Comparison of ENCODE assay signal across 1 cellular context in genomic region chr1:209647212-209647611, GRCh38.
TF ChIP-seq lines count a peak whose summit lies in the region.

No MANE protein-coding gene starts in this region.

TF ChIP-seq in K562, 482 proteins besides CTCF, POLR2A, EP300 and RAD21 (continues in another document):
- TF ChIP-seq RBM14 (IDR thresholded peaks at IDR 0.05; ENCODE audit: borderline replicate concordance, insufficient read depth, low read depth, low read length) (no peak), DPF2 (IDR thresholded peaks at IDR 0.05) (peak; percentile 55; the same call in 1 of the 2 replicates), ZNF184 (CRISPR knock-in tag; IDR thresholded peaks at IDR 0.05) (no peak), E2F6 (IDR thresholded peaks at IDR 0.05; ENCODE audit: borderline replicate concordance in 1 of 2, extremely low read depth in 1 of 2, insufficient read depth in 1 of 2, insufficient read length in 1 of 2, low read depth in 1 of 2, low read length in 1 of 2, poor library complexity in 1 of 2, severe bottlenecking in 1 of 2) (no peak), KLF13 (tag; IDR thresholded peaks at IDR 0.05; ENCODE audit: borderline replicate concordance, low read depth) (no peak), KLF1 (tag; IDR thresholded peaks at IDR 0.05) (no peak), TCFL5 (CRISPR knock-in tag; conservative IDR thresholded peaks at IDR 0.05) (no peak), ZNF212 (CRISPR knock-in tag; IDR thresholded peaks at IDR 0.05) (no peak), ATF7 (IDR thresholded peaks at IDR 0.05) (0 out of 2 replicates have a peak, but pooled peaks have one; percentile 13), ZBTB1 (CRISPR knock-in tag; IDR thresholded peaks at IDR 0.05; ENCODE audit: borderline replicate concordance, low read depth) (no peak), HOXB6 (CRISPR knock-in tag; IDR thresholded peaks at IDR 0.05; ENCODE audit: borderline replicate concordance) (no peak), CREB3 (tag; conservative IDR thresholded peaks at IDR 0.05; ENCODE audit: low read depth) (no peak), KDM2B (CRISPR knock-in tag; IDR thresholded peaks at IDR 0.05) (no peak), CXXC5 (CRISPR knock-in tag; IDR thresholded peaks at IDR 0.05) (no peak), PCBP1 (IDR thresholded peaks at IDR 0.05; ENCODE audit: low read depth, low read length, poor library complexity, severe bottlenecking) (no peak), MAFK (IDR thresholded peaks at IDR 0.05; ENCODE audit: low read length) (peak; percentile 69), PPARD (CRISPR knock-in tag; IDR thresholded peaks at IDR 0.05) (no peak), ZC3H8 (IDR thresholded peaks at IDR 0.05) (no peak), ZNF586 (CRISPR knock-in tag; conservative IDR thresholded peaks at IDR 0.05) (no peak), ZBTB34 (CRISPR knock-in tag; IDR thresholded peaks at IDR 0.05) (no peak), MCM5 (IDR thresholded peaks at IDR 0.05; ENCODE audit: low read depth) (no peak), BRCA1 (IDR thresholded peaks at IDR 0.05) (no peak), BRCA1 (CRISPR knock-in tag; IDR thresholded peaks at IDR 0.05) (no peak), SREBF1 (IDR thresholded peaks at IDR 0.05; ENCODE audit: borderline replicate concordance, low read depth, low read length) (no peak), HMG20A (CRISPR knock-in tag; conservative IDR thresholded peaks at IDR 0.05) (no peak), CHD4 (IDR thresholded peaks at IDR 0.05; ENCODE audit: insufficient read depth, insufficient replicate concordance, low read depth, low read length, poor library complexity, severe bottlenecking) (no peak), ZZZ3 (IDR thresholded peaks at IDR 0.05) (no peak), TAL1 (IDR thresholded peaks at IDR 0.05) (no peak), HDAC3 (IDR thresholded peaks at IDR 0.05; ENCODE audit: borderline replicate concordance, partially characterized antibody) (no peak), XRCC3 (IDR thresholded peaks at IDR 0.05) (no peak), ELF1 (tag; IDR thresholded peaks at IDR 0.05) (no peak), TFAM (CRISPR knock-in tag; conservative IDR thresholded peaks at IDR 0.05) (no peak), ZNF511 (CRISPR knock-in tag; IDR thresholded peaks at IDR 0.05) (no peak), KAT2B (IDR thresholded peaks at IDR 0.05; ENCODE audit: low read depth, low read length) (no peak), ZNF561 (CRISPR knock-in tag; conservative IDR thresholded peaks at IDR 0.05) (no peak), ZNF316 (IDR thresholded peaks at IDR 0.05) (peak; percentile 90), ETV1 (tag; conservative IDR thresholded peaks at IDR 0.05; ENCODE audit: low read depth) (no peak), USF2 (CRISPR knock-in tag; IDR thresholded peaks at IDR 0.05) (no peak), RBM17 (IDR thresholded peaks at IDR 0.05; ENCODE audit: borderline replicate concordance, low read depth, low read length) (no peak), MAFG (tag; conservative IDR thresholded peaks at IDR 0.05) (peak; percentile 77), SNIP1 (IDR thresholded peaks at IDR 0.05; ENCODE audit: low read depth) (no peak), NR2C1 (IDR thresholded peaks at IDR 0.05) (no peak), NR2C1 (tag; IDR thresholded peaks at IDR 0.05) (peak; percentile 11; the same call in 1 of the 2 replicates), MTF1 (CRISPR knock-in tag; IDR thresholded peaks at IDR 0.05; ENCODE audit: borderline replicate concordance) (no peak), SMARCA4 (IDR thresholded peaks at IDR 0.05) (peak; percentile 34; the same call in 1 of the 2 replicates), IRF2 (CRISPR knock-in tag; IDR thresholded peaks at IDR 0.05) (no peak), MEF2A (IDR thresholded peaks at IDR 0.05; ENCODE audit: control insufficient read depth, low read depth, low read length) (no peak), ZNF655 (CRISPR knock-in tag; IDR thresholded peaks at IDR 0.05) (no peak), ELF2 (CRISPR knock-in tag; IDR thresholded peaks at IDR 0.05) (no peak), NR3C1 (CRISPR knock-in tag; IDR thresholded peaks at IDR 0.05) (no peak), ZNF197 (CRISPR knock-in tag; IDR thresholded peaks at IDR 0.05; ENCODE audit: low read depth) (no peak), C11orf30 (IDR thresholded peaks at IDR 0.05; ENCODE audit: low read depth) (peak; percentile 89), FOXO4 (CRISPR knock-in tag; IDR thresholded peaks at IDR 0.05) (no peak), ADNP (tag; IDR thresholded peaks at IDR 0.05) (no peak), NFIX (CRISPR knock-in tag; IDR thresholded peaks at IDR 0.05; ENCODE audit: low read depth) (no peak), CBFA2T3 (IDR thresholded peaks at IDR 0.05) (0 out of 2 replicates have a peak, but pooled peaks have one; percentile 2)
- TF ChIP-seq, protein P1, sequence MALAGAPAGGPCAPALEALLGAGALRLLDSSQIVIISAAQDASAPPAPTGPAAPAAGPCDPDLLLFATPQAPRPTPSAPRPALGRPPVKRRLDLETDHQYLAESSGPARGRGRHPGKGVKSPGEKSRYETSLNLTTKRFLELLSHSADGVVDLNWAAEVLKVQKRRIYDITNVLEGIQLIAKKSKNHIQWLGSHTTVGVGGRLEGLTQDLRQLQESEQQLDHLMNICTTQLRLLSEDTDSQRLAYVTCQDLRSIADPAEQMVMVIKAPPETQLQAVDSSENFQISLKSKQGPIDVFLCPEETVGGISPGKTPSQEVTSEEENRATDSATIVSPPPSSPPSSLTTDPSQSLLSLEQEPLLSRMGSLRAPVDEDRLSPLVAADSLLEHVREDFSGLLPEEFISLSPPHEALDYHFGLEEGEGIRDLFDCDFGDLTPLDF (CRISPR knock-in tag; IDR thresholded peaks at IDR 0.05): no peak
- TF ChIP-seq, protein P2, sequence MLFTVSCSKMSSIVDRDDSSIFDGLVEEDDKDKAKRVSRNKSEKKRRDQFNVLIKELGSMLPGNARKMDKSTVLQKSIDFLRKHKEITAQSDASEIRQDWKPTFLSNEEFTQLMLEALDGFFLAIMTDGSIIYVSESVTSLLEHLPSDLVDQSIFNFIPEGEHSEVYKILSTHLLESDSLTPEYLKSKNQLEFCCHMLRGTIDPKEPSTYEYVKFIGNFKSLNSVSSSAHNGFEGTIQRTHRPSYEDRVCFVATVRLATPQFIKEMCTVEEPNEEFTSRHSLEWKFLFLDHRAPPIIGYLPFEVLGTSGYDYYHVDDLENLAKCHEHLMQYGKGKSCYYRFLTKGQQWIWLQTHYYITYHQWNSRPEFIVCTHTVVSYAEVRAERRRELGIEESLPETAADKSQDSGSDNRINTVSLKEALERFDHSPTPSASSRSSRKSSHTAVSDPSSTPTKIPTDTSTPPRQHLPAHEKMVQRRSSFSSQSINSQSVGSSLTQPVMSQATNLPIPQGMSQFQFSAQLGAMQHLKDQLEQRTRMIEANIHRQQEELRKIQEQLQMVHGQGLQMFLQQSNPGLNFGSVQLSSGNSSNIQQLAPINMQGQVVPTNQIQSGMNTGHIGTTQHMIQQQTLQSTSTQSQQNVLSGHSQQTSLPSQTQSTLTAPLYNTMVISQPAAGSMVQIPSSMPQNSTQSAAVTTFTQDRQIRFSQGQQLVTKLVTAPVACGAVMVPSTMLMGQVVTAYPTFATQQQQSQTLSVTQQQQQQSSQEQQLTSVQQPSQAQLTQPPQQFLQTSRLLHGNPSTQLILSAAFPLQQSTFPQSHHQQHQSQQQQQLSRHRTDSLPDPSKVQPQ (CRISPR knock-in tag; IDR thresholded peaks at IDR 0.05; ENCODE audit: borderline replicate concordance): no peak
- TF ChIP-seq, protein P3, sequence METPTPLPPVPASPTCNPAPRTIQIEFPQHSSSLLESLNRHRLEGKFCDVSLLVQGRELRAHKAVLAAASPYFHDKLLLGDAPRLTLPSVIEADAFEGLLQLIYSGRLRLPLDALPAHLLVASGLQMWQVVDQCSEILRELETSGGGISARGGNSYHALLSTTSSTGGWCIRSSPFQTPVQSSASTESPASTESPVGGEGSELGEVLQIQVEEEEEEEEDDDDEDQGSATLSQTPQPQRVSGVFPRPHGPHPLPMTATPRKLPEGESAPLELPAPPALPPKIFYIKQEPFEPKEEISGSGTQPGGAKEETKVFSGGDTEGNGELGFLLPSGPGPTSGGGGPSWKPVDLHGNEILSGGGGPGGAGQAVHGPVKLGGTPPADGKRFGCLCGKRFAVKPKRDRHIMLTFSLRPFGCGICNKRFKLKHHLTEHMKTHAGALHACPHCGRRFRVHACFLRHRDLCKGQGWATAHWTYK (CRISPR knock-in tag; IDR thresholded peaks at IDR 0.05): no peak
- TF ChIP-seq, protein P4, sequence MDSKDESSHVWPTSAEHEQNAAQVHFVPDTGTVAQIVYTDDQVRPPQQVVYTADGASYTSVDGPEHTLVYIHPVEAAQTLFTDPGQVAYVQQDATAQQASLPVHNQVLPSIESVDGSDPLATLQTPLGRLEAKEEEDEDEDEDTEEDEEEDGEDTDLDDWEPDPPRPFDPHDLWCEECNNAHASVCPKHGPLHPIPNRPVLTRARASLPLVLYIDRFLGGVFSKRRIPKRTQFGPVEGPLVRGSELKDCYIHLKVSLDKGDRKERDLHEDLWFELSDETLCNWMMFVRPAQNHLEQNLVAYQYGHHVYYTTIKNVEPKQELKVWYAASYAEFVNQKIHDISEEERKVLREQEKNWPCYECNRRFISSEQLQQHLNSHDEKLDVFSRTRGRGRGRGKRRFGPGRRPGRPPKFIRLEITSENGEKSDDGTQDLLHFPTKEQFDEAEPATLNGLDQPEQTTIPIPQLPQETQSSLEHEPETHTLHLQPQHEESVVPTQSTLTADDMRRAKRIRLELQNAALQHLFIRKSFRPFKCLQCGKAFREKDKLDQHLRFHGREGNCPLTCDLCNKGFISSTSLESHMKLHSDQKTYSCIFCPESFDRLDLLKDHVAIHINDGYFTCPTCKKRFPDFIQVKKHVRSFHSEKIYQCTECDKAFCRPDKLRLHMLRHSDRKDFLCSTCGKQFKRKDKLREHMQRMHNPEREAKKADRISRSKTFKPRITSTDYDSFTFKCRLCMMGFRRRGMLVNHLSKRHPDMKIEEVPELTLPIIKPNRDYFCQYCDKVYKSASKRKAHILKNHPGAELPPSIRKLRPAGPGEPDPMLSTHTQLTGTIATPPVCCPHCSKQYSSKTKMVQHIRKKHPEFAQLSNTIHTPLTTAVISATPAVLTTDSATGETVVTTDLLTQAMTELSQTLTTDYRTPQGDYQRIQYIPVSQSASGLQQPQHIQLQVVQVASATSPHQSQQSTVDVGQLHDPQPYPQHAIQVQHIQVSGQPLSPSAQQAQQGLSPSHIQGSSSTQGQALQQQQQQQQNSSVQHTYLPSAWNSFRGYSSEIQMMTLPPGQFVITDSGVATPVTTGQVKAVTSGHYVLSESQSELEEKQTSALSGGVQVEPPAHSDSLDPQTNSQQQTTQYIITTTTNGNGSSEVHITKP (IDR thresholded peaks at IDR 0.05; ENCODE audit: partially characterized antibody): no peak
